ENCODE assay signal across 8 cellular contexts in the genomic region with DNA sequence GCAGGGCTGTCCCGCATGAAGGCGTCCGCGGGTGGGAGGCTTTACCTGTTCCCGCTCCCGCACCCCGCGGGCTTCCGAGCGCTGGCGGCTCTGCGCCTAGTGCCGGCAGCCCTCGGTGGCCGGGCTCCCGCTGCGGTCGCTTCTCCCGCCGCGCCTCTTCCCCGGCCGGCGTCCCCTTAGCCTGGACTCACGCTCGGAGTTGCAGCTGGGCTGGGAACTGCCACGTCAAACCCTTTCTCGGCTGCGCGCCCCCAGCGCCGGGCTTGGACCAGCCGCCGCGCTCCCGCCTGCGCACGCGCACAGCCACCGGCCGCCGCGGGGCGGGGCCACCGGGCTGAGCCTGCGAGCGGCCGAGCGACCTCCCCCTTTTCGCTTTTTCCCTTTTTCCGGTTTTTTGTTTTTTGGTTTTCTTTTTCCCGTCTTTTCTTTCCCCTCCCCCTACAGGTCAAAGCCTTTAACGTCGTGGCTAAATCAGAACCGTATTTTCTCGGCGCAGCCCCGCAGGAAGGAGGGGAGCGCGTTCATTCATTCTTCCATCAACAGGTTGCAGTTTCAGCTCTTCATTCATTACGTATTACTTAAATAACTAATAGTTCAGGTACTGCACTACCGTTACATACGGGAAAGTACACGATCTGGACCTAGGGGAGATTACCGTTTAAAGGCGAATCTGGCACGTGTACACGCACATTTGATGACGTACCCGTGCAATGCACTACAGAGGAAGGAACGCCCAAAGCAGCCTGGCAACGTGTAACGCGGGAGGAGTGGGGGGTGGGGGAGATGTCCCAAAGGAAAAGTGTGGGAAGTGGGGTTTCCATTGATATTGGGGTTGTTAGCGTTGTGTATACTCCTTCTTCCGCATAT. TPM values are rescaled to one million over a fixed set of nuclear protein-coding genes. Genes with fewer than 3 reads are reported as not detected.
A peak's percentile ranks its signal among the peaks of the same experiment; 100 is the strongest.
DNase-seq lines count a peak whose midpoint lies in the region; ATAC-seq and TF ChIP-seq lines count a peak whose summit lies in the region.

A gene with protein sequence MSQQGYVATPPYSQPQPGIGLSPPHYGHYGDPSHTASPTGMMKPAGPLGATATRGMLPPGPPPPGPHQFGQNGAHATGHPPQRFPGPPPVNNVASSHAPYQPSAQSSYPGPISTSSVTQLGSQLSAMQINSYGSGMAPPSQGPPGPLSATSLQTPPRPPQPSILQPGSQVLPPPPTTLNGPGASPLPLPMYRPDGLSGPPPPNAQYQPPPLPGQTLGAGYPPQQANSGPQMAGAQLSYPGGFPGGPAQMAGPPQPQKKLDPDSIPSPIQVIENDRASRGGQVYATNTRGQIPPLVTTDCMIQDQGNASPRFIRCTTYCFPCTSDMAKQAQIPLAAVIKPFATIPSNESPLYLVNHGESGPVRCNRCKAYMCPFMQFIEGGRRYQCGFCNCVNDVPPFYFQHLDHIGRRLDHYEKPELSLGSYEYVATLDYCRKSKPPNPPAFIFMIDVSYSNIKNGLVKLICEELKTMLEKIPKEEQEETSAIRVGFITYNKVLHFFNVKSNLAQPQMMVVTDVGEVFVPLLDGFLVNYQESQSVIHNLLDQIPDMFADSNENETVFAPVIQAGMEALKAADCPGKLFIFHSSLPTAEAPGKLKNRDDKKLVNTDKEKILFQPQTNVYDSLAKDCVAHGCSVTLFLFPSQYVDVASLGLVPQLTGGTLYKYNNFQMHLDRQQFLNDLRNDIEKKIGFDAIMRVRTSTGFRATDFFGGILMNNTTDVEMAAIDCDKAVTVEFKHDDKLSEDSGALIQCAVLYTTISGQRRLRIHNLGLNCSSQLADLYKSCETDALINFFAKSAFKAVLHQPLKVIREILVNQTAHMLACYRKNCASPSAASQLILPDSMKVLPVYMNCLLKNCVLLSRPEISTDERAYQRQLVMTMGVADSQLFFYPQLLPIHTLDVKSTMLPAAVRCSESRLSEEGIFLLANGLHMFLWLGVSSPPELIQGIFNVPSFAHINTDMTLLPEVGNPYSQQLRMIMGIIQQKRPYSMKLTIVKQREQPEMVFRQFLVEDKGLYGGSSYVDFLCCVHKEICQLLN (minus strand): TSS at position 231 of the 867 bp plus-strand sequence. CDS start 2,430 bp downstream, outside the sequence.

- ATAC-seq in HG02588 (IDR thresholded peaks at IDR 0.05; ENCODE audit: unreplicated experiment) (peak; percentile 72), T-cell (replicated peaks in 1 of 4) (peak; percentile 86 to 92 (median 89)), heart right ventricle (peak; percentile 91 to 98 (median 96)), upper lobe of right lung (peak; percentile 95)

- DNase-seq in GM12865 (ENCODE audit: low read depth), result peak; percentile 90
- DNase-seq in NCI-H1048 (lab: John Stamatoyannopoulos, UW), result peak; percentile 31
- peak; percentile 57 to 85 (median 72) for DNase-seq in T-cell
- DNase-seq in heart right ventricle, result peak; percentile 89 to 92
- peak; percentile 97 for DNase-seq in posterior vena cava (ENCODE audit: low spot score)
- peak; percentile 94 for DNase-seq in upper lobe of right lung

- TF ChIP-seq CTCF in GM12865 (IDR thresholded peaks at IDR 0.05; ENCODE audit: insufficient read depth, low read depth, low read length, missing control alignments) (no peak), heart right ventricle (IDR thresholded peaks at IDR 0.05) (peak in 4 of 9 donors; percentile 5 to 35 (median 17)), upper lobe of right lung (IDR thresholded peaks at IDR 0.05) (no peak)

- H3K36me3 ChIP-seq in heart right ventricle (peaks cover 0 to 27% (median 17%) of the 10 kb centered on the region in 9 donors), upper lobe of right lung (peaks cover 25% of the 10 kb centered on the region)

- peak within 1 kb of the TSS; percentile 90 for H3K4me3 ChIP-seq in GM12865 (ENCODE audit: low read depth, low read length)
- peak within 1 kb of the TSS; percentile 63 to 99 (median 91) for H3K4me3 ChIP-seq in heart right ventricle
- peak within 1 kb of the TSS; percentile 74 for H3K4me3 ChIP-seq in upper lobe of right lung

- H3K4me1 ChIP-seq in heart right ventricle, result peaks cover 0 to 43% (median 25%) of the 10 kb centered on the region in 9 donors
- peaks cover 16% of the 10 kb centered on the region for H3K4me1 ChIP-seq in upper lobe of right lung

- H3K27me3 Mint-ChIP-seq in T-cell, result no peaks in the 10 kb centered on the region

- H3K27me3 ChIP-seq in heart right ventricle, result no peaks in the 10 kb centered on the region
- no peaks in the 10 kb centered on the region for H3K27me3 ChIP-seq in upper lobe of right lung

- CTCF ChIA-PET in T-cell (lab: Charles Lee), result interaction anchor here (1.3 to 1.6 kb wide), 3 partner anchors 11 to 28 kb away, joined by 3 to 7 read pairs (median 3); no protein-coding TSS in a partner anchor

- peak within 1 kb of the TSS; percentile 88 to 94 for H3K27ac Mint-ChIP-seq in T-cell

- 0 to 1% (median 0%) methylated on average over 71 to 76 of the region's 76 CpGs for WGBS in adipose tissue, 3 donors
- WGBS in heart right ventricle, 2 donors, result 0% methylated on average over 76 of the region's 76 CpGs

- intact Hi-C loops in heart right ventricle (cut with DNase I) (loop anchor here in 7 of 10 donors (2.0 to 10.0 kb wide), 7 partner anchors 36 to 131 kb away; a partner anchor contains a TSS), posterior vena cava (cut with DNase I) (no loop called here), upper lobe of right lung (cut with DNase I) (no loop called here)

- H3K27ac ChIP-seq in adipose tissue (ENCODE audit: low read depth, low read length) (peak within 1 kb of the TSS; percentile 86), heart right ventricle (peak within 1 kb of the TSS; percentile 72 to 99 (median 95)), upper lobe of right lung (peak within 1 kb of the TSS; percentile 88)

- peaks cover 29 to 32% (median 31%) of the 10 kb centered on the region in 3 donors for H3K4me1 Mint-ChIP-seq in T-cell

- POLR2A ChIA-PET in T-cell (lab: Charles Lee), result interaction anchor here in 1 of 2 donors (0.6 to 0.9 kb wide), 2 partner anchors 8 to 15 kb away, joined by 4 read pairs; no protein-coding TSS in a partner anchor

- peak within 1 kb of the TSS; percentile 99 to 100 (median 99) for H3K4me3 Mint-ChIP-seq in T-cell

- peaks cover 16% of the 10 kb centered on the region for H3K36me3 Mint-ChIP-seq in T-cell

- H3K9me3 ChIP-seq in heart right ventricle (no peaks in the 10 kb centered on the region), upper lobe of right lung (no peaks in the 10 kb centered on the region)

- no peaks in the 10 kb centered on the region for H3K9me3 Mint-ChIP-seq in T-cell

RNA-seq across cellular contexts. Expression of the gene that starts here (rescaled TPM):
- total RNA-seq in T-cell (10 to 100 TPM; 17.0 to 32.3 (median 21.7) TPM), heart right ventricle (10 to 100 TPM in 6 of 10 donors, 1 to 10 TPM in 4; 7.8 to 24.4 (median 12.1) TPM), posterior vena cava (100 to 1,000 TPM; 103 to 117 TPM), upper lobe of right lung (48.1 TPM)
- polyA plus RNA-seq in adipose tissue (10 to 100 TPM; 12.2 to 29.4 (median 15.6) TPM), heart right ventricle (10 to 100 TPM in 1 of 2 donors, 1 to 10 TPM in 1; 6.1 to 15.9 TPM)

Comparison
In these comparisons a context has a peak if more than half of its experiments do, and no peak if none do; other contexts are left out.
1. Peak in every context shown above with its lines: DNase-seq, ATAC-seq, H3K4me3 ChIP-seq and H3K27ac ChIP-seq.
2. DNase-seq: peak in every context shown above with its lines; median percentile 97 in posterior vena cava; 94 in upper lobe of right lung; 90 in heart right ventricle; 90 in GM12865; 72 in T-cell; 31 in NCI-H1048.
3. intact Hi-C loops: an anchor here in heart right ventricle (2.0 to 10.0 kb wide); none called in posterior vena cava and upper lobe of right lung.